Comparison of ENCODE assay signal across 2 cellular contexts in the genomic region with DNA sequence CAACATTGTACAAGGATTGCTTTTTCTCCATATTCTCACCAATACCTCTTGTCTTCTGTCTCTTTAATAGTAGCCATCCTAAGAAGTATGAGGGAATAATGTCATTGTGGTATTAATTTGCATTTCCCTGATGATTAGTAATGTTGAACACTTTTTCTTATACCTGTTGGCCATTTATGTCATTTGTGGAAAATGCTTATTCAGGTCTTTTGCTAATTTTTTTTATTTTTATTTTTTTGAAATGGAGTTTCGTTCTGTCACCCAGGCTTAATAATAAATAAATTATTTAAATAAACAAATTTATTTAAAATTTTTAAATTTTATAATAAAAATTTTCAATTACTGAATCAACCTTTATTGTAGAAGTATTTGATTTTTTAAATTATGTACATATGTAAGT.
TF ChIP-seq lines count a peak whose summit lies in the region.

No MANE protein-coding gene starts in this region.

TF ChIP-seq in IMR-90, 13 proteins besides CTCF, POLR2A, EP300 and RAD21:
- TF ChIP-seq NFE2L2 (IDR thresholded peaks at IDR 0.05; ENCODE audit: low read depth, low read length) (no peak), MAZ (IDR thresholded peaks at IDR 0.05; ENCODE audit: borderline replicate concordance, low read depth, low read length) (no peak), MAFK (IDR thresholded peaks at IDR 0.05; ENCODE audit: low read depth, low read length) (peak; percentile 42; the same call in 1 of the 2 replicates)

TF ChIP-seq in K562, 482 proteins besides CTCF, POLR2A, EP300 and RAD21:
- no peak for TF ChIP-seq ETV5 (CRISPR knock-in tag; IDR thresholded peaks at IDR 0.05; ENCODE audit: low read depth)
- TF ChIP-seq NUFIP1 (IDR thresholded peaks at IDR 0.05; ENCODE audit: partially characterized antibody) = no peak
- no peak for TF ChIP-seq ETV6 (IDR thresholded peaks at IDR 0.05; ENCODE audit: borderline replicate concordance in 1 of 2, low read depth in 2 of 2, low read length in 1 of 2)
- TF ChIP-seq ETV6 (CRISPR knock-in tag; IDR thresholded peaks at IDR 0.05; ENCODE audit: borderline replicate concordance) = no peak
- no peak for TF ChIP-seq ZFP36 (IDR thresholded peaks at IDR 0.05; ENCODE audit: low read depth, low read length, partially characterized antibody)
- TF ChIP-seq ZNF766 (CRISPR knock-in tag; conservative IDR thresholded peaks at IDR 0.05) = no peak
- no peak for TF ChIP-seq PYGO2 (tag; IDR thresholded peaks at IDR 0.05)
- no peak for TF ChIP-seq NCOA4 (IDR thresholded peaks at IDR 0.05; ENCODE audit: partially characterized antibody)
- TF ChIP-seq, protein P1, sequence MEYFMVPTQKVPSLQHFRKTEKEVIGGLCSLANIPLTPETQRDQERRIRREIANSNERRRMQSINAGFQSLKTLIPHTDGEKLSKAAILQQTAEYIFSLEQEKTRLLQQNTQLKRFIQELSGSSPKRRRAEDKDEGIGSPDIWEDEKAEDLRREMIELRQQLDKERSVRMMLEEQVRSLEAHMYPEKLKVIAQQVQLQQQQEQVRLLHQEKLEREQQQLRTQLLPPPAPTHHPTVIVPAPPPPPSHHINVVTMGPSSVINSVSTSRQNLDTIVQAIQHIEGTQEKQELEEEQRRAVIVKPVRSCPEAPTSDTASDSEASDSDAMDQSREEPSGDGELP (CRISPR knock-in tag; IDR thresholded peaks at IDR 0.05; ENCODE audit: borderline replicate concordance) = no peak
- TF ChIP-seq, protein P2, sequence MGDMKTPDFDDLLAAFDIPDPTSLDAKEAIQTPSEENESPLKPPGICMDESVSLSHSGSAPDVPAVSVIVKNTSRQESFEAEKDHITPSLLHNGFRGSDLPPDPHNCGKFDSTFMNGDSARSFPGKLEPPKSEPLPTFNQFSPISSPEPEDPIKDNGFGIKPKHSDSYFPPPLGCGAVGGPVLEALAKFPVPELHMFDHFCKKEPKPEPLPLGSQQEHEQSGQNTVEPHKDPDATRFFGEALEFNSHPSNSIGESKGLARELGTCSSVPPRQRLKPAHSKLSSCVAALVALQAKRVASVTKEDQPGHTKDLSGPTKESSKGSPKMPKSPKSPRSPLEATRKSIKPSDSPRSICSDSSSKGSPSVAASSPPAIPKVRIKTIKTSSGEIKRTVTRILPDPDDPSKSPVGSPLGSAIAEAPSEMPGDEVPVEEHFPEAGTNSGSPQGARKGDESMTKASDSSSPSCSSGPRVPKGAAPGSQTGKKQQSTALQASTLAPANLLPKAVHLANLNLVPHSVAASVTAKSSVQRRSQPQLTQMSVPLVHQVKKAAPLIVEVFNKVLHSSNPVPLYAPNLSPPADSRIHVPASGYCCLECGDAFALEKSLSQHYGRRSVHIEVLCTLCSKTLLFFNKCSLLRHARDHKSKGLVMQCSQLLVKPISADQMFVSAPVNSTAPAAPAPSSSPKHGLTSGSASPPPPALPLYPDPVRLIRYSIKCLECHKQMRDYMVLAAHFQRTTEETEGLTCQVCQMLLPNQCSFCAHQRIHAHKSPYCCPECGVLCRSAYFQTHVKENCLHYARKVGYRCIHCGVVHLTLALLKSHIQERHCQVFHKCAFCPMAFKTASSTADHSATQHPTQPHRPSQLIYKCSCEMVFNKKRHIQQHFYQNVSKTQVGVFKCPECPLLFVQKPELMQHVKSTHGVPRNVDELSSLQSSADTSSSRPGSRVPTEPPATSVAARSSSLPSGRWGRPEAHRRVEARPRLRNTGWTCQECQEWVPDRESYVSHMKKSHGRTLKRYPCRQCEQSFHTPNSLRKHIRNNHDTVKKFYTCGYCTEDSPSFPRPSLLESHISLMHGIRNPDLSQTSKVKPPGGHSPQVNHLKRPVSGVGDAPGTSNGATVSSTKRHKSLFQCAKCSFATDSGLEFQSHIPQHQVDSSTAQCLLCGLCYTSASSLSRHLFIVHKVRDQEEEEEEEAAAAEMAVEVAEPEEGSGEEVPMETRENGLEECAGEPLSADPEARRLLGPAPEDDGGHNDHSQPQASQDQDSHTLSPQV (IDR thresholded peaks at IDR 0.05) = no peak
- TF ChIP-seq, protein P3, sequence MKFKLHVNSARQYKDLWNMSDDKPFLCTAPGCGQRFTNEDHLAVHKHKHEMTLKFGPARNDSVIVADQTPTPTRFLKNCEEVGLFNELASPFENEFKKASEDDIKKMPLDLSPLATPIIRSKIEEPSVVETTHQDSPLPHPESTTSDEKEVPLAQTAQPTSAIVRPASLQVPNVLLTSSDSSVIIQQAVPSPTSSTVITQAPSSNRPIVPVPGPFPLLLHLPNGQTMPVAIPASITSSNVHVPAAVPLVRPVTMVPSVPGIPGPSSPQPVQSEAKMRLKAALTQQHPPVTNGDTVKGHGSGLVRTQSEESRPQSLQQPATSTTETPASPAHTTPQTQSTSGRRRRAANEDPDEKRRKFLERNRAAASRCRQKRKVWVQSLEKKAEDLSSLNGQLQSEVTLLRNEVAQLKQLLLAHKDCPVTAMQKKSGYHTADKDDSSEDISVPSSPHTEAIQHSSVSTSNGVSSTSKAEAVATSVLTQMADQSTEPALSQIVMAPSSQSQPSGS (CRISPR knock-in tag; IDR thresholded peaks at IDR 0.05) = no peak
- TF ChIP-seq ZNF778 (CRISPR knock-in tag; IDR thresholded peaks at IDR 0.05) = no peak
- TF ChIP-seq SMC3 (conservative IDR thresholded peaks at IDR 0.05; ENCODE audit: insufficient read depth, low read depth, low read length) = no peak
- TF ChIP-seq TARDBP (IDR thresholded peaks at IDR 0.05) = no peak
- no peak for TF ChIP-seq EWSR1 (IDR thresholded peaks at IDR 0.05; ENCODE audit: borderline replicate concordance, low read depth, partially characterized antibody)
- no peak for TF ChIP-seq CBX3 (IDR thresholded peaks at IDR 0.05; ENCODE audit: borderline replicate concordance in 1 of 2, low read length in 2 of 2)
- TF ChIP-seq KAT7 (CRISPR knock-in tag; IDR thresholded peaks at IDR 0.05; ENCODE audit: borderline replicate concordance) = no peak
- peak; percentile 89 for TF ChIP-seq ZNF316 (IDR thresholded peaks at IDR 0.05)
- no peak for TF ChIP-seq NELFE (IDR thresholded peaks at IDR 0.05; ENCODE audit: insufficient read depth, insufficient read length)
- no peak for TF ChIP-seq ZFP1 (CRISPR knock-in tag; IDR thresholded peaks at IDR 0.05)
- TF ChIP-seq ZNF583 (CRISPR knock-in tag; IDR thresholded peaks at IDR 0.05) = no peak
- TF ChIP-seq, protein P4, sequence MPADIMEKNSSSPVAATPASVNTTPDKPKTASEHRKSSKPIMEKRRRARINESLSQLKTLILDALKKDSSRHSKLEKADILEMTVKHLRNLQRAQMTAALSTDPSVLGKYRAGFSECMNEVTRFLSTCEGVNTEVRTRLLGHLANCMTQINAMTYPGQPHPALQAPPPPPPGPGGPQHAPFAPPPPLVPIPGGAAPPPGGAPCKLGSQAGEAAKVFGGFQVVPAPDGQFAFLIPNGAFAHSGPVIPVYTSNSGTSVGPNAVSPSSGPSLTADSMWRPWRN (IDR thresholded peaks at IDR 0.05; ENCODE audit: low read depth) = no peak
- 0 out of 2 replicates have a peak, but pooled peaks have one; percentile 23 for TF ChIP-seq MAFF (IDR thresholded peaks at IDR 0.05; ENCODE audit: low read length)
- TF ChIP-seq ZNF551 (CRISPR knock-in tag; IDR thresholded peaks at IDR 0.05) = no peak
- no peak for TF ChIP-seq POLR2B (IDR thresholded peaks at IDR 0.05; ENCODE audit: low read depth, partially characterized antibody)
- no peak for TF ChIP-seq RBM25 (IDR thresholded peaks at IDR 0.05; ENCODE audit: low read depth, low read length, severe bottlenecking)
- TF ChIP-seq MAFG (tag; conservative IDR thresholded peaks at IDR 0.05) = peak; percentile 40; the same call in 1 of the 2 replicates
- no peak for TF ChIP-seq ILF3 (IDR thresholded peaks at IDR 0.05; ENCODE audit: borderline replicate concordance)
- TF ChIP-seq CEBPB (tag; IDR thresholded peaks at IDR 0.05) = no peak
- no peak for TF ChIP-seq CCAR2 (IDR thresholded peaks at IDR 0.05; ENCODE audit: low read depth, low read length)
- peak; percentile 68; the same call in 1 of the 2 replicates for TF ChIP-seq C11orf30 (IDR thresholded peaks at IDR 0.05; ENCODE audit: low read depth)
